8 cellular contexts compared by ENCODE assay signal in genomic region chr18:7116001-7116831, GRCh38. TPM values are rescaled to one million over a fixed set of nuclear protein-coding genes. Genes with fewer than 3 reads are reported as not detected.
DNase-seq lines count a peak whose midpoint lies in the region; ATAC-seq and TF ChIP-seq lines count a peak whose summit lies in the region.

No MANE protein-coding gene starts in this region.

- no peaks in the 10 kb centered on the region for H3K9me3 ChIP-seq in naive thymus-derived CD4-positive, alpha-beta T cell (ENCODE audit: control insufficient read depth in 2 of 3, low read length in 3 of 3)

- H3K4me3 ChIP-seq in KMS-11 (IDR thresholded peaks at IDR 0.05; ENCODE audit: insufficient read depth, low read depth, low read length), result no peak overlapping the region
- no peak overlapping the region for H3K4me3 ChIP-seq in naive thymus-derived CD4-positive, alpha-beta T cell (ENCODE audit: low read length)

- TF ChIP-seq CTCF in KMS-11 (conservative IDR thresholded peaks at IDR 0.05; ENCODE audit: low read depth, low read length), result no peak

- peaks cover 3 to 13% (median 9%) of the 10 kb centered on the region in 7 donors for H3K4me1 Mint-ChIP-seq in naive thymus-derived CD4-positive, alpha-beta T cell

- H3K4me3 Mint-ChIP-seq in naive thymus-derived CD4-positive, alpha-beta T cell, result peak overlapping the region in 8 of 10 donors; percentile 12 to 66 (median 48)

- H3K27ac Mint-ChIP-seq in naive thymus-derived CD4-positive, alpha-beta T cell, result no peak overlapping the region

- no peaks in the 10 kb centered on the region for H3K79me2 ChIP-seq in KMS-11 (ENCODE audit: insufficient read depth, low read depth)

- POLR2A ChIA-PET in naive thymus-derived CD4-positive, alpha-beta T cell (lab: Charles Lee), result no interaction called here

- no peak for ATAC-seq in naive thymus-derived CD4-positive, alpha-beta T cell
- ATAC-seq in GM18870 (IDR thresholded peaks at IDR 0.05; ENCODE audit: unreplicated experiment), result no peak

- H2AFZ ChIP-seq in KMS-11 (ENCODE audit: low read depth), result peak overlapping the region; percentile 82

- DNase-seq in AG08396 (ENCODE audit: low spot score) (peak; percentile 31), ecto neural progenitor cell (ENCODE audit: low spot score) (peak; percentile 76), HuH-7 (ENCODE audit: low spot score) (no peak), NCI-H2196 (lab: John Stamatoyannopoulos, UW; ENCODE audit: unreplicated experiment) (no peak), C1 segment of cervical spinal cord (lab: John Stamatoyannopoulos, UW) (no peak)
- no peak for DNase-seq in naive thymus-derived CD4-positive, alpha-beta T cell

- CTCF ChIA-PET in naive thymus-derived CD4-positive, alpha-beta T cell (lab: Charles Lee), result no interaction called here

- no peaks in the 10 kb centered on the region for H4K20me1 ChIP-seq in KMS-11 (ENCODE audit: insufficient read depth)

- H3K27me3 ChIP-seq in KMS-11 (ENCODE audit: insufficient read depth, low read depth), result no peaks in the 10 kb centered on the region
- no peaks in the 10 kb centered on the region for H3K27me3 ChIP-seq in naive thymus-derived CD4-positive, alpha-beta T cell (ENCODE audit: control insufficient read depth in 2 of 2, insufficient read depth in 2 of 2, low read length in 2 of 2)

- no peak overlapping the region for H3K27ac ChIP-seq in KMS-11
- no peak overlapping the region for H3K27ac ChIP-seq in naive thymus-derived CD4-positive, alpha-beta T cell (ENCODE audit: low read depth, low read length)

- H3K9ac ChIP-seq in KMS-11, result no peak overlapping the region

- H3K4me1 ChIP-seq in KMS-11 (ENCODE audit: low read depth, poor library complexity, severe bottlenecking), result no peaks in the 10 kb centered on the region
- H3K4me1 ChIP-seq in naive thymus-derived CD4-positive, alpha-beta T cell (ENCODE audit: control insufficient read depth in 2 of 2, insufficient read depth in 2 of 2, low read length in 2 of 2), result no peaks in the 10 kb centered on the region

- H3K4me2 ChIP-seq in KMS-11, result peak overlapping the region; percentile 82

- peaks cover 0 to 14% (median 0%) of the 10 kb centered on the region in 5 donors for H3K36me3 Mint-ChIP-seq in naive thymus-derived CD4-positive, alpha-beta T cell

- H3K9me3 Mint-ChIP-seq in naive thymus-derived CD4-positive, alpha-beta T cell, result peaks cover 0 to 19% (median 6%) of the 10 kb centered on the region in 11 donors

- H3K27me3 Mint-ChIP-seq in naive thymus-derived CD4-positive, alpha-beta T cell, result peaks cover 40 to 54% (median 51%) of the 10 kb centered on the region in 5 donors

- H3K36me3 ChIP-seq in KMS-11 (ENCODE audit: insufficient read depth), result no peaks in the 10 kb centered on the region
- no peaks in the 10 kb centered on the region for H3K36me3 ChIP-seq in naive thymus-derived CD4-positive, alpha-beta T cell (ENCODE audit: control insufficient read depth in 2 of 3, insufficient read depth in 3 of 3, low read length in 3 of 3)

- intact Hi-C loops in naive thymus-derived CD4-positive, alpha-beta T cell (cut with micrococcal nuclease), result no loop called here

RNA-seq across cellular contexts. Expression of gene LAMA1, which starts 1.4 kb away (rescaled TPM):
- not detected for total RNA-seq in naive thymus-derived CD4-positive, alpha-beta T cell
- polyA plus RNA-seq in naive thymus-derived CD4-positive, alpha-beta T cell, result not detected

Comparison
In these comparisons a context has a peak if more than half of its experiments do, and no peak if none do; other contexts are left out.
1. DNase-seq: peak in AG08396 (single experiment) and ecto neural progenitor cell (single experiment); none in naive thymus-derived CD4-positive, alpha-beta T cell (0 of 9), HuH-7 (single experiment), NCI-H2196 (single experiment) and C1 segment of cervical spinal cord (0 of 14).